ENCODE assay signal across 23 cellular contexts in the genomic region with DNA sequence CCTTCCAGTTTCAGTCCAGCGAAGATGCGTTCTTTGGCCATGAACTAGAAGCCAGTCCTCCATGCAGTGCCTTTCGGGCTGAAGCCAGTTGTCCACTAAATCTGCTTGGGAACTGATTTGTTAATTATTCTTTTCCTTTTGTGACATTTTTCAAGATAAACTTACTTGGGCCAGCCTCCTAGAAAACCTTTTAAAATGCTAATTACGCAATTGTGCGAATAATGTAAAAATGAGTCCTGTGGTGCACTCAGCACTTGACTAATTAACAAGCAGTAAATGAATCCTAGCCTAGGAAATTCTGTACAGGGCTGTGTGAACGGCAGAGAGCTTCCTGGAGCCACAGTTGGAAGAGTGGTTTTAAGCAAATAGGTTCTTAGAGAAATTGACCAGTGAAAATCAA.
"Had no signal": no experiment of that assay in that cellular context is flagged by ENCODE, and none has a peak within 500 bp of the region (broad histone marks: within the 10 kb centered on the region; RNA-seq: fewer than 3 reads in every experiment).

No MANE protein-coding gene starts in this region.

- H3K9me3 Mint-ChIP-seq: IgD-negative memory B cell had no signal

- H3K4me3 Mint-ChIP-seq: IgD-negative memory B cell had no signal

- H3K27ac Mint-ChIP-seq: IgD-negative memory B cell had no signal

- H3K27ac ChIP-seq: KMS-11, SJSA1, SK-N-MC had no signal

- H3K36me3 ChIP-seq: SJSA1 had no signal

- H3K9me3 ChIP-seq: SJSA1 had no signal

- H3K4me3 ChIP-seq: K562, SJSA1, SK-N-MC had no signal

- DNase-seq: Kasumi-1, MM.1S, MV-4-11, NCI-H1048, NCI-H1105, NCI-H1417, NCI-H1436 treated with DMSO at 0.1 percent for 48 hours, NCI-H1694, NCI-H187 treated with DMSO at 0.1 percent for 48 hours, NCI-H2029 treated with DMSO at 0.1 percent for 48 hours, NCI-H2171 treated with DMSO at 0.1 percent for 48 hours, NCI-H345, NCI-H524, NCI-H526 treated with DMSO at 0.1 percent for 48 hours, NCI-H774, Right ventricle myocardium superior, RPMI8226, SIG-M5 had no signal

- H3K9ac ChIP-seq: KMS-11 had no signal

- H3K27me3 ChIP-seq: SJSA1 had no signal
